ENCODE assay signal across 12 cellular contexts in the genomic region with DNA sequence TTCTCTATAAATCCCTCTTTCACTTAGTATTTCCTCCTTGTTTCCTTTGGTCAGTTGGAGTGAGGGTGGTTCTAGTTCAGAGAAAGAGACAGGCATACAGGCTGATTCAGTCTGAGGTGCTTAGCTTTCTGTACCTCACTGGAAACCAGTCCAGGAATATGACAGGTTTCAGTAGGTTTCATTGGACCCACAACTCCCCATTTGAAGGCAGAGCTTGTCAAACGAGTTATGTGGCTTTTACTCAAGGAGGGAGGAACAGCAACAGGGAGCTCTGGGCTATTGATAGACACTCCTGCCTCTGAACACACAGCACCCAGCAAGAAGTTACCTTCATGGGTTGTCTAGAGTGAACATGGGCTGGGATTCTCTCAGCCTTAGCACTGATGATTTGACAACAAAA. TPM values are rescaled to one million over a fixed set of nuclear protein-coding genes. Genes with fewer than 3 reads are reported as not detected.
A peak's percentile ranks its signal among the peaks of the same experiment; 100 is the strongest.
DNase-seq lines count a peak whose midpoint lies in the region; ATAC-seq, FAIRE-seq and TF ChIP-seq lines count a peak whose summit lies in the region.
"Had no signal": no experiment of that assay in that cellular context is flagged by ENCODE, and none has a peak within 500 bp of the region (broad histone marks: within the 10 kb centered on the region; RNA-seq: fewer than 3 reads in every experiment).

No MANE protein-coding gene starts in this region.

- no peaks in the 10 kb centered on the region for H3K27me3 Mint-ChIP-seq in activated T-cell treated with anti-CD3 and anti-CD28 coated beads, Interleukin-2, amount 50 U/mL, for 24 hours
- H3K27me3 Mint-ChIP-seq: activated CD8-positive, alpha-beta memory T cell treated with anti-CD3 and anti-CD28 coated beads, Interleukin-2, amount 10 ng/mL, durations not matched to agents 7 days and 5 days had no signal

- peak in 1 of 2 donors; percentile 4 for ATAC-seq in upper lobe of left lung (ENCODE audit: low FRiP score in 2 of 2)
- ATAC-seq: activated CD8-positive, alpha-beta memory T cell treated with anti-CD3 and anti-CD28 coated beads, Interleukin-2, amount 10 ng/mL, durations not matched to agents 7 days and 5 days had no signal

- no peaks in the 10 kb centered on the region for H3K27me3 ChIP-seq in bronchial epithelial cell (ENCODE audit: control insufficient read depth, insufficient read depth, low read length)
- H3K27me3 ChIP-seq in mucosa of rectum (ENCODE audit: control insufficient read depth in 2 of 2, insufficient read depth in 2 of 2, low read length in 2 of 2): no peaks in the 10 kb centered on the region
- no peaks in the 10 kb centered on the region for H3K27me3 ChIP-seq in upper lobe of left lung

- H3K4me1 Mint-ChIP-seq in activated T-cell treated with anti-CD3 and anti-CD28 coated beads, Interleukin-2, amount 50 U/mL, for 24 hours (ENCODE audit: low read depth): peaks cover 79% of the 10 kb centered on the region

- peak in 1 of 4 donors; percentile 53 for TF ChIP-seq POLR2A in upper lobe of left lung (IDR thresholded peaks at IDR 0.05)

- H3K27ac Mint-ChIP-seq in activated T-cell treated with anti-CD3 and anti-CD28 coated beads, Interleukin-2, amount 50 U/mL, for 24 hours: peak overlapping the region; percentile 5
- H3K27ac Mint-ChIP-seq: activated CD8-positive, alpha-beta memory T cell treated with anti-CD3 and anti-CD28 coated beads, Interleukin-2, amount 10 ng/mL, durations not matched to agents 7 days and 5 days had no signal

- no peaks in the 10 kb centered on the region for H3K9me3 ChIP-seq in mucosa of rectum (ENCODE audit: control insufficient read depth in 2 of 2, low read length in 2 of 2)
- no peaks in the 10 kb centered on the region for H3K9me3 ChIP-seq in upper lobe of left lung

- H3K4me1 ChIP-seq in mucosa of rectum (ENCODE audit: control insufficient read depth in 2 of 2, insufficient read depth in 2 of 2, low read length in 2 of 2): peaks cover 90 to 94% of the 10 kb centered on the region in 2 donors
- peaks cover 96 to 100% (median 98%) of the 10 kb centered on the region in 4 donors for H3K4me1 ChIP-seq in upper lobe of left lung

- TF ChIP-seq EP300 in upper lobe of left lung (IDR thresholded peaks at IDR 0.05): no peak

- no peak overlapping the region for H3K4me3 Mint-ChIP-seq in activated T-cell treated with anti-CD3 and anti-CD28 coated beads, Interleukin-2, amount 50 U/mL, for 24 hours
- H3K4me3 Mint-ChIP-seq: activated CD8-positive, alpha-beta memory T cell treated with anti-CD3 and anti-CD28 coated beads, Interleukin-2, amount 10 ng/mL, durations not matched to agents 7 days and 5 days had no signal

- H3K4me3 ChIP-seq in bronchial epithelial cell (ENCODE audit: low read depth, low read length) (no peak overlapping the region), mucosa of rectum (ENCODE audit: low read length in 2 of 2) (no peak overlapping the region), upper lobe of left lung (no peak overlapping the region)

- 28 to 29% methylated on average over 1 of the region's 1 CpG for WGBS in upper lobe of left lung, 2 donors

- FAIRE-seq in bronchial epithelial cell (lab: Jason Lieb, UNC): peak; percentile 97

- H3K9ac ChIP-seq in mucosa of rectum (ENCODE audit: low read depth in 1 of 2, low read length in 2 of 2): peak overlapping the region; percentile 27 to 58

- DNase-seq in activated T-cell treated with anti-CD3 and anti-CD28 coated beads, Interleukin-2, amount 50 U/mL, for 24 hours: no peak
- no peak for DNase-seq in activated T-cell treated with anti-CD3 and anti-CD28 coated beads, Interleukin-2, amount 50 U/mL, for 48 hours
- DNase-seq in bronchial epithelial cell (ENCODE audit: low read depth) (peak; percentile 98), upper lobe of left lung (peak in 1 of 2 donors; percentile 77), H4 (ENCODE audit: low spot score) (no peak), NCI-H128 (lab: John Stamatoyannopoulos, UW; ENCODE audit: unreplicated experiment) (no peak), T-helper 1 cell (no peak)
- DNase-seq: activated CD8-positive, alpha-beta memory T cell treated with anti-CD3 and anti-CD28 coated beads, Interleukin-2, amount 10 ng/mL, durations not matched to agents 7 days and 5 days; GOT3; Karpas-422 had no signal

- peaks cover 12% of the 10 kb centered on the region for H3K36me3 ChIP-seq in bronchial epithelial cell (ENCODE audit: control insufficient read depth, insufficient read depth, low read length)
- peaks cover 8 to 17% of the 10 kb centered on the region in 2 donors for H3K36me3 ChIP-seq in mucosa of rectum (ENCODE audit: control insufficient read depth in 2 of 2, insufficient read depth in 2 of 2, low read length in 2 of 2)
- peaks cover 0 to 15% (median 0%) of the 10 kb centered on the region in 4 donors for H3K36me3 ChIP-seq in upper lobe of left lung

- H3K36me3 Mint-ChIP-seq in activated T-cell treated with anti-CD3 and anti-CD28 coated beads, Interleukin-2, amount 50 U/mL, for 24 hours (ENCODE audit: low read depth): peaks cover 53% of the 10 kb centered on the region

- TF ChIP-seq CTCF in bronchial epithelial cell (IDR thresholded peaks at IDR 0.05; ENCODE audit: insufficient read depth, low read length, severe bottlenecking) (no peak), upper lobe of left lung (IDR thresholded peaks at IDR 0.05) (no peak)

- H3K9me3 Mint-ChIP-seq in activated T-cell treated with anti-CD3 and anti-CD28 coated beads, Interleukin-2, amount 50 U/mL, for 24 hours: no peaks in the 10 kb centered on the region

- H3K27ac ChIP-seq in mucosa of rectum (ENCODE audit: low read depth in 2 of 2, low read length in 2 of 2) (peak overlapping the region; percentile 75 to 81), upper lobe of left lung (peak overlapping the region; percentile 87 to 97 (median 94))

RNA-seq across cellular contexts. Expression of a gene that starts 14.5 kb away (rescaled TPM):
- total RNA-seq in bronchial epithelial cell (130 and 135 TPM in 2 replicates), upper lobe of left lung (100 to 1,000 TPM; 162 to 636 (median 512) TPM)
- total RNA-seq in H4 (2014; rRNA removed; shearing (Covaris generic)): 157 and 262 TPM in 2 replicates

RNA-seq across cellular contexts. Expression of a gene that starts 43.0 kb away (rescaled TPM):
- 262 and 374 TPM in 2 replicates for total RNA-seq in bronchial epithelial cell
- 100 to 1,000 TPM; 142 to 404 (median 242) TPM for total RNA-seq in upper lobe of left lung
- 980 and 1,233 TPM in 2 replicates for total RNA-seq in H4 (2014; rRNA removed; shearing (Covaris generic))

RNA-seq across cellular contexts. Expression of a gene that starts 44.2 kb away (rescaled TPM):
- total RNA-seq in bronchial epithelial cell (not detected in 2 replicates), upper lobe of left lung (10 to 100 TPM in 3 of 6 donors, 1 to 10 TPM in 3; 6.2 to 28.3 (median 9.9) TPM)
- 0.29 and 3.0 TPM in 2 replicates for total RNA-seq in H4 (2014; rRNA removed; shearing (Covaris generic))
- total RNA-seq: RPMI7951 had no signal
